Comparison of ENCODE assay signal across 8 cellular contexts in the genomic region with DNA sequence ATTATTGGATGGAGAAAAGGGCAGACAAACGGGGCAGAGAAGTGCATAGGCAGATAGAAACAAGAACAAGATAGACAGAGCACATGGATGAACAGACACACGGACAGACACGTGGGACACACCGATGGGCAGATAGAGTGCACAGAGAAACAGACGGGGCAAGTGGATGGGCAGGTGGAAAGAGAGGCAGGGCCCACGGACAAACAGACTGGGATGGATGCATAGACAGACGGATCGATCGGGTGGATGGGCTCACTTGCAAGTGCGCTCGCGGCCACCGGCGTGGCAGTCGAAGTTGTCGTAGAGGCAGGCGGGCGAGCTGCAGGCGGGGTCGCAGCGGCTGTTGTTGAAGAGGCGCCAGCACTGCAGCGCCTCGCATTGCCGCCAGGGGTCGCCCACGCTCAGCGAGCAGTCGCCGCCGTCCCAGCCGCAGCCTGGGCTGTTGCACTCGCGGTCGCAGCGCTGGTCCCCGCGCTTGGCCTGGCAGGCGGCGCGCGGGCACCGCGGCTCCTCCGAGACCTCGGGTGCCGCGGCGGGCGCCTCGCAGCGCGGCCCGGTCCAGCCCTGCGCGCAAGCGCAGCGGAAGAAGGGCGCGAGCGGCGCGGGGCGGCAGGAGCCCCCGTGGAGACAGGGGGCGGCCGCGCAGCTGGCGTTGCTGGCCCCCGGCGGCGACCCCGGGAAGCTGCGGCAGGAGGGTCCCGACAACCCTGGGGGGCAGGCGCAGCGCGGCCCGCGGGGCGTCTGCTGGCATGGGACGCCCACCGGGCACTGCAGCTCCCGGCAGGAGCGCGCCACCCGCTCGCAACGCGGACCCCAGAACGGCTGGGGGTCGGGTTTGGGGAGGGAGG. TPM values are rescaled to one million over a fixed set of nuclear protein-coding genes. Genes with fewer than 3 reads are reported as not detected.
DNase-seq lines count a peak whose midpoint lies in the region; TF ChIP-seq lines count a peak whose summit lies in the region.

No MANE protein-coding gene starts in this region.

- no peak overlapping the region for H3K27ac ChIP-seq in parathyroid adenoma
- peak overlapping the region; percentile 73 to 78 for H3K27ac ChIP-seq in tibial artery

- H3K4me3 ChIP-seq in LNCaP clone FGC (ENCODE audit: low read depth, low read length) (no peak overlapping the region), parathyroid adenoma (ENCODE audit: low read depth, low read length) (no peak overlapping the region), tibial artery (peak overlapping the region; percentile 12 to 30)

- intact Hi-C loops in tibial artery (cut with DNase I; ENCODE audit: low total_unique reads) = loop anchor here (2.0 to 10.0 kb wide), 4 partner anchors 73 to 377 kb away; a partner anchor contains a TSS

- H3K9me3 ChIP-seq in parathyroid adenoma (ENCODE audit: control insufficient read depth, low read length) (no peaks in the 10 kb centered on the region), tibial artery (no peaks in the 10 kb centered on the region)

- H3K36me3 ChIP-seq in parathyroid adenoma (ENCODE audit: control insufficient read depth, insufficient read depth, low read length) = no peaks in the 10 kb centered on the region
- peaks cover 65 to 96% (median 82%) of the 10 kb centered on the region in 3 donors for H3K36me3 ChIP-seq in tibial artery

- TF ChIP-seq CTCF in LNCaP clone FGC (IDR thresholded peaks at IDR 0.05; ENCODE audit: control insufficient read depth, extremely low read depth, insufficient read depth) = peak; percentile 99
- TF ChIP-seq CTCF in parathyroid adenoma (IDR thresholded peaks at IDR 0.05) = peak; percentile 96
- TF ChIP-seq CTCF in tibial artery (IDR thresholded peaks at IDR 0.05) = peak; percentile 97 to 100

- H3K27me3 ChIP-seq in parathyroid adenoma (ENCODE audit: control insufficient read depth, insufficient read depth, low read length) = no peaks in the 10 kb centered on the region
- H3K27me3 ChIP-seq in tibial artery = no peaks in the 10 kb centered on the region

- no peaks in the 10 kb centered on the region for H3K79me2 ChIP-seq in parathyroid adenoma

- peak overlapping the region; percentile 56 for H2AFZ ChIP-seq in parathyroid adenoma

- H3K4me1 ChIP-seq in parathyroid adenoma (peaks cover 2% of the 10 kb centered on the region), tibial artery (peaks cover 0 to 48% (median 20%) of the 10 kb centered on the region in 4 donors)

- peak; percentile 77 for DNase-seq in NCI-H1436 (lab: John Stamatoyannopoulos, UW)
- no peak for DNase-seq in NCI-H1436 treated with DMSO at 0.1 percent for 48 hours (lab: John Stamatoyannopoulos, UW)
- DNase-seq in LNCaP clone FGC (ENCODE audit: low read depth) = no peak
- peak; percentile 74 for DNase-seq in SK-N-DZ (ENCODE audit: low spot score)
- DNase-seq in activated naive CD4-positive, alpha-beta T cell (lab: John Stamatoyannopoulos, UW) = peak; percentile 48 to 83 (median 72)
- DNase-seq in glomerular visceral epithelial cell (ENCODE audit: extremely low spot score) = peak; percentile 83
- peak; percentile 73 to 89 for DNase-seq in tibial artery

- no peak overlapping the region for H3K4me2 ChIP-seq in parathyroid adenoma (ENCODE audit: low read length)

- H3K9ac ChIP-seq in parathyroid adenoma = no peak overlapping the region

RNA-seq across cellular contexts. Expression of a gene that starts 23.3 kb away (rescaled TPM):
- polyA plus RNA-seq in SK-N-DZ (2014; cell fraction: cytosol; rRNA removed) = 12.9 and 19.6 TPM in 2 replicates
- 11.2 and 15.9 TPM in 2 replicates for polyA plus RNA-seq in SK-N-DZ (2014; cell fraction: nucleus; rRNA removed)

RNA-seq across cellular contexts. Expression of a gene that starts 54.8 kb away (rescaled TPM):
- 0.09 TPM in 1 of 2 replicates, not detected in the other for polyA plus RNA-seq in SK-N-DZ (2014; cell fraction: cytosol; rRNA removed)
- polyA plus RNA-seq in SK-N-DZ (2014; cell fraction: nucleus; rRNA removed) = 0.14 and 0.46 TPM in 2 replicates

Comparison
In these comparisons a context has a peak if more than half of its experiments do, and no peak if none do; other contexts are left out.
1. DNase-seq: peak in NCI-H1436 (single experiment), SK-N-DZ (single experiment), activated naive CD4-positive, alpha-beta T cell (4 of 4), glomerular visceral epithelial cell (single experiment) and tibial artery (2 of 2); none in NCI-H1436 treated with DMSO at 0.1 percent for 48 hours (single experiment) and LNCaP clone FGC (single experiment).
2. H3K4me3 ChIP-seq: peak in tibial artery (2 of 2); none in LNCaP clone FGC (single experiment) and parathyroid adenoma (single experiment).
3. Peak in every context shown above with its lines, with median percentiles within 50 percentile points of each other: CTCF ChIP-seq.